In genomic region chr16:86497551-86498021, GRCh38 we compare ENCODE assay signal across 19 cellular contexts. TPM values are rescaled to one million over a fixed set of nuclear protein-coding genes. Genes with fewer than 3 reads are reported as not detected.
DNase-seq lines count a peak whose midpoint lies in the region; ATAC-seq and TF ChIP-seq lines count a peak whose summit lies in the region.
"Had no signal": no experiment of that assay in that cellular context is flagged by ENCODE, and none has a peak within 500 bp of the region (broad histone marks: within the 10 kb centered on the region; RNA-seq: fewer than 3 reads in every experiment).

No MANE protein-coding gene starts in this region.

- ATAC-seq in GM18873 (IDR thresholded peaks at IDR 0.05; ENCODE audit: low FRiP score, unreplicated experiment): no peak
- ATAC-seq: natural killer cell treated with Interleukin-12 subunit alpha and Interleukin-12 subunit beta and Interleukin-15 and Interleukin-18, amount 100 ng/mL, for 72 hours; T-helper 17 cell had no signal

- H3K27me3 Mint-ChIP-seq in chondrocyte (ENCODE audit: low read depth) (peaks cover 80% of the 10 kb centered on the region), CD14-positive monocyte (ENCODE audit: low read depth in 3 of 3) (peaks cover 92 to 99% (median 96%) of the 10 kb centered on the region in 3 donors)

- H3K4me1 Mint-ChIP-seq in chondrocyte (ENCODE audit: low read depth) (peaks cover 8% of the 10 kb centered on the region), CD14-positive monocyte (no peaks in the 10 kb centered on the region)
- H3K4me1 Mint-ChIP-seq: activated B cell treated with CpG ODN at 0.5 μM for 24 hours; CD8-positive, alpha-beta memory T cell had no signal

- no peak overlapping the region for H3K4me3 Mint-ChIP-seq in chondrocyte (ENCODE audit: unreplicated experiment)
- H3K4me3 Mint-ChIP-seq in CD14-positive monocyte: peak overlapping the region in 1 of 2 donors; percentile 30
- H3K4me3 Mint-ChIP-seq: activated B cell treated with CpG ODN at 0.5 μM for 24 hours; dendritic cell treated with granulocyte-macrophage colony-stimulating factor and Interleukin-4, amounts not matched to agents 40 ng/mL and 50 ng/mL, for 4 days; natural killer cell treated with Interleukin-12 subunit alpha and Interleukin-12 subunit beta and Interleukin-15 and Interleukin-18, amount 100 ng/mL, for 72 hours; T-helper 17 cell had no signal

- H3K36me3 ChIP-seq in H7 (replicated peaks; ENCODE audit: control insufficient read depth, insufficient read depth, low read length): no peaks in the 10 kb centered on the region
- H3K36me3 ChIP-seq: brain microvascular endothelial cell had no signal

- H3K9me3 Mint-ChIP-seq in chondrocyte (ENCODE audit: low read depth) (no peaks in the 10 kb centered on the region), CD14-positive monocyte (peaks cover 0 to 14% (median 5%) of the 10 kb centered on the region in 7 donors)
- H3K9me3 Mint-ChIP-seq: activated B cell treated with CpG ODN at 0.5 μM for 24 hours; CD8-positive, alpha-beta memory T cell; dendritic cell treated with granulocyte-macrophage colony-stimulating factor and Interleukin-4, amounts not matched to agents 40 ng/mL and 50 ng/mL, for 4 days; natural killer cell treated with Interleukin-12 subunit alpha and Interleukin-12 subunit beta and Interleukin-15 and Interleukin-18, amount 100 ng/mL, for 72 hours had no signal

- DNase-seq in H7 (peak; percentile 89), chondrocyte (ENCODE audit: low spot score) (peak; percentile 83), islet precursor cell (peak; percentile 70), retina (peak; percentile 28), SHP77 (lab: John Stamatoyannopoulos, UW) (no peak), DMS 273 treated with DMSO at 0.1 percent for 48 hours (lab: John Stamatoyannopoulos, UW) (no peak), CD14-positive monocyte (ENCODE audit: low spot score) (no peak)
- DNase-seq: activated B cell treated with CpG ODN at 0.5 μM for 24 hours; activated CD8-positive, alpha-beta memory T cell treated with anti-CD3 and anti-CD28 coated beads for 24 hours; brain microvascular endothelial cell; CD8-positive, alpha-beta memory T cell; DND-41; NCI-H187 treated with DMSO at 0.1 percent for 48 hours; NCI-H446 treated with DMSO at 0.1 percent for 48 hours; stimulated activated naive CD4-positive, alpha-beta T cell; T-helper 17 cell had no signal

- H3K36me3 Mint-ChIP-seq in chondrocyte (ENCODE audit: low read depth): no peaks in the 10 kb centered on the region
- H3K36me3 Mint-ChIP-seq in CD14-positive monocyte: no peaks in the 10 kb centered on the region
- H3K36me3 Mint-ChIP-seq: CD8-positive, alpha-beta memory T cell; natural killer cell treated with Interleukin-12 subunit alpha and Interleukin-12 subunit beta and Interleukin-15 and Interleukin-18, amount 100 ng/mL, for 72 hours had no signal

- H3K4me3 ChIP-seq in H7 (ENCODE audit: insufficient read depth, low read depth, low read length): peak overlapping the region; percentile 10; the same call in 1 of the 2 replicates

- H3K27ac Mint-ChIP-seq in chondrocyte (ENCODE audit: unreplicated experiment) (no peak overlapping the region), CD14-positive monocyte (no peak overlapping the region)
- H3K27ac Mint-ChIP-seq: activated B cell treated with CpG ODN at 0.5 μM for 24 hours; dendritic cell treated with granulocyte-macrophage colony-stimulating factor and Interleukin-4, amounts not matched to agents 40 ng/mL and 50 ng/mL, for 4 days; natural killer cell treated with Interleukin-12 subunit alpha and Interleukin-12 subunit beta and Interleukin-15 and Interleukin-18, amount 100 ng/mL, for 72 hours; T-helper 17 cell had no signal

- H3K27me3 ChIP-seq in H7 (ENCODE audit: control insufficient read depth, insufficient read depth, low read length): peaks cover 100% of the 10 kb centered on the region

- intact Hi-C loops in CD14-positive monocyte (cut with micrococcal nuclease): no loop called here

- TF ChIP-seq CTCF in chondrocyte (IDR thresholded peaks at IDR 0.05) (no peak), CD14-positive monocyte (IDR thresholded peaks at IDR 0.05) (no peak)

RNA-seq across cellular contexts. Expression of gene FOXF1, which starts 12.7 kb away (rescaled TPM):
- total RNA-seq in H7 (2014; rRNA removed; shearing (Covaris generic)): not detected in 2 replicates
- total RNA-seq in chondrocyte: not detected in 3 replicates
- not detected for polyA plus RNA-seq in CD14-positive monocyte
- total RNA-seq: activated B cell treated with CpG ODN at 0.5 μM for 24 hours; CD8-positive, alpha-beta memory T cell; natural killer cell treated with Interleukin-12 subunit alpha and Interleukin-12 subunit beta and Interleukin-15 and Interleukin-18, amount 100 ng/mL, for 72 hours; T-helper 17 cell had no signal
- polyA plus RNA-seq: CD8-positive, alpha-beta memory T cell had no signal

RNA-seq across cellular contexts. Expression of gene MTHFSD, which starts 57.4 kb away (rescaled TPM):
- 15.3 and 19.5 TPM in 2 replicates for total RNA-seq in H7 (2014; rRNA removed; shearing (Covaris generic))
- 8.1 to 13.2 TPM (median 8.5 TPM) in 3 replicates for total RNA-seq in chondrocyte
- polyA plus RNA-seq in CD14-positive monocyte: 10 to 100 TPM in 1 of 2 donors, 1 to 10 TPM in 1; 7.2 to 11.7 TPM

Comparison
In these comparisons a context has a peak if more than half of its experiments do, and no peak if none do; other contexts are left out.
1. DNase-seq: peak in H7 (single experiment), chondrocyte (single experiment), islet precursor cell (single experiment) and retina (single experiment); none in SHP77 (0 of 2), DMS 273 treated with DMSO at 0.1 percent for 48 hours (single experiment) and CD14-positive monocyte (single experiment).